In genomic region chr1:214321686-214322453, GRCh38 we compare ENCODE assay signal across 14 cellular contexts.
A peak's percentile ranks its signal among the peaks of the same experiment; 100 is the strongest.
DNase-seq lines count a peak whose midpoint lies in the region; ATAC-seq and TF ChIP-seq lines count a peak whose summit lies in the region.
"Had no signal": no experiment of that assay in that cellular context is flagged by ENCODE, and none has a peak within 500 bp of the region (broad histone marks: within the 10 kb centered on the region; RNA-seq: fewer than 3 reads in every experiment).

No MANE protein-coding gene starts in this region.

- DNase-seq in HEK293T (ENCODE audit: extremely low spot score) (no peak), HPDE6-E6E7 (ENCODE audit: extremely low spot score) (no peak), putamen (ENCODE audit: low spot score) (no peak)
- DNase-seq: activated CD4-positive, alpha-beta T cell treated with anti-CD3 and anti-CD28 coated beads for 48 hours; dermis blood vessel endothelial cell; pancreas; transverse colon had no signal

- peaks cover 19 to 59% (median 55%) of the 10 kb centered on the region in 10 experiments for H3K4me1 ChIP-seq in BLaER1 treated with 17β-estradiol and CSF1 and Interleukin-3, amounts not matched to agents 10 nM and 100 nM
- H3K4me1 ChIP-seq: pancreas, transverse colon had no signal

- no peaks in the 10 kb centered on the region for H3K27me3 ChIP-seq in BLaER1 treated with 17β-estradiol and CSF1 and Interleukin-3, amounts not matched to agents 10 nM and 100 nM
- H3K27me3 ChIP-seq: pancreas, transverse colon had no signal

- POLR2A ChIA-PET in HEK293T (lab: Yijun Ruan, JAX) = no interaction called here

- H3K4me3 ChIP-seq in BLaER1 treated with 17β-estradiol and CSF1 and Interleukin-3, amounts not matched to agents 10 nM and 100 nM = no peak overlapping the region
- H3K4me3 ChIP-seq: pancreas, transverse colon had no signal

- peak overlapping the region in 2 of 11 experiments; percentile 34 to 39; a peak in 2 of 22 replicates for H3K9ac ChIP-seq in BLaER1 treated with 17β-estradiol and CSF1 and Interleukin-3, amounts not matched to agents 10 nM and 100 nM

- H3K36me3 ChIP-seq in BLaER1 treated with 17β-estradiol and CSF1 and Interleukin-3, amounts not matched to agents 10 nM and 100 nM = peaks cover 3 to 70% (median 25%) of the 10 kb centered on the region in 11 experiments; a peak in 17 of 22 replicates

- H4K20me1 ChIP-seq in BLaER1 treated with 17β-estradiol and CSF1 and Interleukin-3, amounts not matched to agents 10 nM and 100 nM = no peaks in the 10 kb centered on the region

- peak overlapping the region in 2 of 11 experiments; percentile 55 to 59; a peak in 5 of 22 replicates for H3K27ac ChIP-seq in BLaER1 treated with 17β-estradiol and CSF1 and Interleukin-3, amounts not matched to agents 10 nM and 100 nM
- H3K27ac ChIP-seq: pancreas, transverse colon had no signal

- no peaks in the 10 kb centered on the region for H3K9me3 ChIP-seq in BLaER1 treated with 17β-estradiol and CSF1 and Interleukin-3, amounts not matched to agents 10 nM and 100 nM (replicated peaks in 1 of 11)
- H3K9me3 ChIP-seq: pancreas, transverse colon had no signal

- ATAC-seq in GM19043 (IDR thresholded peaks at IDR 0.05; ENCODE audit: low read depth, unreplicated experiment) (peak; percentile 81), HG02852 (IDR thresholded peaks at IDR 0.05; ENCODE audit: unreplicated experiment) (peak; percentile 71), HG03565 (IDR thresholded peaks at IDR 0.05; ENCODE audit: unreplicated experiment) (peak; percentile 84), HG02571 (IDR thresholded peaks at IDR 0.05; ENCODE audit: unreplicated experiment) (no peak)
- ATAC-seq: HCT116, pancreas, SK-N-SH treated with all-trans-retinoic acid at 6 μM for 48 hours had no signal

- CTCF ChIA-PET in HEK293T (lab: Yijun Ruan, JAX) = interaction anchor here (1.0 to 2.5 kb wide), 4 partner anchors 9 to 107 kb away, joined by 3 to 10 read pairs (median 4); no protein-coding TSS in a partner anchor

- peak overlapping the region in 10 of 11 experiments; percentile 3 to 68 (median 57); a peak in 19 of 22 replicates for H3K4me2 ChIP-seq in BLaER1 treated with 17β-estradiol and CSF1 and Interleukin-3, amounts not matched to agents 10 nM and 100 nM

TF ChIP-seq in HEK293T, 16 proteins besides CTCF, POLR2A, EP300 and RAD21:
- TF ChIP-seq NFRKB (IDR thresholded peaks at IDR 0.05) (no peak), FOXK2 (IDR thresholded peaks at IDR 0.05) (no peak), CTBP1 (IDR thresholded peaks at IDR 0.05; ENCODE audit: borderline replicate concordance) (no peak), L3MBTL2 (conservative IDR thresholded peaks at IDR 0.05) (no peak), TARDBP (IDR thresholded peaks at IDR 0.05) (no peak), SP1 (IDR thresholded peaks at IDR 0.05) (no peak), FOXM1 (IDR thresholded peaks at IDR 0.05; ENCODE audit: borderline replicate concordance) (no peak), PKNOX1 (IDR thresholded peaks at IDR 0.05) (no peak), HDGF (IDR thresholded peaks at IDR 0.05; ENCODE audit: borderline replicate concordance) (no peak), ELF4 (IDR thresholded peaks at IDR 0.05) (no peak), ARNT (IDR thresholded peaks at IDR 0.05) (no peak), ZNF384 (IDR thresholded peaks at IDR 0.05) (no peak), LEF1 (IDR thresholded peaks at IDR 0.05; ENCODE audit: borderline replicate concordance) (no peak), SUZ12 (IDR thresholded peaks at IDR 0.05) (no peak)
